In the genomic region with DNA sequence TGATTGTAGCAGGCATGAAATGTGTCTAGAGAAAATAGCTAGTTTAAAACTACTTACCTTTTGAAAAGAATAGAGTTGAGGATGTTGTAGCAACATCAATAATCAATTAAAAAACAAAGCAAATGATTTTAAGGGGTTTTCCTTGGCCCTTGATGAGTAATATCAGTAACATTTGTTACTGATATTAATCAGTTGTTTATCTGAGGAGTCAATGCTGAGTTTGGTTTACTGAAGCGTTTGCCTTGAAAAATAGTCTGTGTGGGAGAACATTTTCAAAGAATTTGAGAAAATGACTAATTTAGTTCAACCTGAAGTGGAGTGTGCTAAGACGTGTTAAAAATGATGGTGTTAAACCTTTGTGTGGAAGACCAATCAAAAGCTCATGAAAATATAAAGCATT, we compare ENCODE assay signal across 17 cellular contexts. TPM values are rescaled to one million over a fixed set of nuclear protein-coding genes. Genes with fewer than 3 reads are reported as not detected.
A peak's percentile ranks its signal among the peaks of the same experiment; 100 is the strongest.
DNase-seq lines count a peak whose midpoint lies in the region; ATAC-seq, FAIRE-seq and TF ChIP-seq lines count a peak whose summit lies in the region.
"Had no signal": no experiment of that assay in that cellular context is flagged by ENCODE, and none has a peak within 500 bp of the region (broad histone marks: within the 10 kb centered on the region; RNA-seq: fewer than 3 reads in every experiment).

No MANE protein-coding gene starts in this region.

- no peak for DNase-seq in activated CD4-positive, alpha-beta memory T cell treated with anti-CD3 and anti-CD28 coated beads, Interleukin-2, amount 10 ng/mL, durations not matched to agents 7 days and 5 days
- no peak for DNase-seq in activated CD4-positive, alpha-beta memory T cell treated with anti-CD3 and anti-CD28 coated beads for 36 hours
- no peak for DNase-seq in activated CD4-positive, CD25-positive, alpha-beta regulatory T cell (lab: John Stamatoyannopoulos, UW)
- DNase-seq in urothelium cell line (ENCODE audit: low spot score), result no peak
- DNase-seq in erythroblast (lab: John Stamatoyannopoulos, UW), result no peak
- DNase-seq: 8988T; activated CD8-positive, alpha-beta memory T cell treated with anti-CD3 and anti-CD28 coated beads, Interleukin-2, amount 50 U/mL, for 48 hours; glutamatergic neuron; kidney; NCI-H2171 treated with DMSO at 0.1 percent for 48 hours; PC-3 had no signal

- ATAC-seq in GM21576 (IDR thresholded peaks at IDR 0.05; ENCODE audit: unreplicated experiment), result peak; percentile 66
- peak; percentile 57 for ATAC-seq in HG03060 (IDR thresholded peaks at IDR 0.05; ENCODE audit: low read depth, unreplicated experiment)
- ATAC-seq in activated T-helper 17 cell treated with anti-CD3 and anti-CD28 coated beads, Interleukin-2, amount 50 U/mL, for 72 hours (replicated peaks), result peak; percentile 81
- ATAC-seq: HCT116, PC-3 had no signal

- intact Hi-C loops in activated CD4-positive, alpha-beta memory T cell treated with anti-CD3 and anti-CD28 coated beads for 36 hours (cut with micrococcal nuclease), result no loop called here

- no peaks in the 10 kb centered on the region for H3K36me3 Mint-ChIP-seq in activated CD4-positive, alpha-beta memory T cell treated with anti-CD3 and anti-CD28 coated beads, Interleukin-2, amount 10 ng/mL, durations not matched to agents 7 days and 5 days (ENCODE audit: low read depth)
- no peaks in the 10 kb centered on the region for H3K36me3 Mint-ChIP-seq in activated CD4-positive, alpha-beta memory T cell treated with anti-CD3 and anti-CD28 coated beads for 36 hours
- no peaks in the 10 kb centered on the region for H3K36me3 Mint-ChIP-seq in activated T-helper 17 cell treated with anti-CD3 and anti-CD28 coated beads, Interleukin-2, amount 50 U/mL, for 72 hours (ENCODE audit: low read depth)
- H3K36me3 Mint-ChIP-seq: CD4-positive, CD25-positive, alpha-beta regulatory T cell had no signal

- no peak for TF ChIP-seq POLR2A in erythroblast (IDR thresholded peaks at IDR 0.05; ENCODE audit: low read length)

- no peaks in the 10 kb centered on the region for H3K9me3 Mint-ChIP-seq in activated CD4-positive, alpha-beta memory T cell treated with anti-CD3 and anti-CD28 coated beads, Interleukin-2, amount 10 ng/mL, durations not matched to agents 7 days and 5 days
- H3K9me3 Mint-ChIP-seq in activated CD4-positive, alpha-beta memory T cell treated with anti-CD3 and anti-CD28 coated beads for 36 hours, result peaks cover 2% of the 10 kb centered on the region
- H3K9me3 Mint-ChIP-seq in activated T-helper 17 cell treated with anti-CD3 and anti-CD28 coated beads, Interleukin-2, amount 50 U/mL, for 72 hours, result no peaks in the 10 kb centered on the region

- H3K27me3 Mint-ChIP-seq in activated CD4-positive, alpha-beta memory T cell treated with anti-CD3 and anti-CD28 coated beads, Interleukin-2, amount 10 ng/mL, durations not matched to agents 7 days and 5 days, result peaks cover 4% of the 10 kb centered on the region
- H3K27me3 Mint-ChIP-seq in activated CD4-positive, alpha-beta memory T cell treated with anti-CD3 and anti-CD28 coated beads for 36 hours, result peaks cover 12% of the 10 kb centered on the region
- H3K27me3 Mint-ChIP-seq in activated T-helper 17 cell treated with anti-CD3 and anti-CD28 coated beads, Interleukin-2, amount 50 U/mL, for 72 hours, result peaks cover 13% of the 10 kb centered on the region

- peak overlapping the region; percentile 2 for H3K27ac Mint-ChIP-seq in activated CD4-positive, alpha-beta memory T cell treated with anti-CD3 and anti-CD28 coated beads, Interleukin-2, amount 10 ng/mL, durations not matched to agents 7 days and 5 days
- H3K27ac Mint-ChIP-seq in activated CD4-positive, alpha-beta memory T cell treated with anti-CD3 and anti-CD28 coated beads for 36 hours, result no peak overlapping the region
- H3K27ac Mint-ChIP-seq in activated T-helper 17 cell treated with anti-CD3 and anti-CD28 coated beads, Interleukin-2, amount 50 U/mL, for 72 hours, result peak overlapping the region; percentile 67
- H3K27ac Mint-ChIP-seq: CD4-positive, CD25-positive, alpha-beta regulatory T cell had no signal

- no peak overlapping the region for H3K4me3 Mint-ChIP-seq in activated CD4-positive, alpha-beta memory T cell treated with anti-CD3 and anti-CD28 coated beads, Interleukin-2, amount 10 ng/mL, durations not matched to agents 7 days and 5 days
- H3K4me3 Mint-ChIP-seq in activated CD4-positive, alpha-beta memory T cell treated with anti-CD3 and anti-CD28 coated beads for 36 hours, result no peak overlapping the region
- no peak overlapping the region for H3K4me3 Mint-ChIP-seq in activated T-helper 17 cell treated with anti-CD3 and anti-CD28 coated beads, Interleukin-2, amount 50 U/mL, for 72 hours
- H3K4me3 Mint-ChIP-seq: CD4-positive, CD25-positive, alpha-beta regulatory T cell had no signal

- CTCF ChIA-PET in activated CD4-positive, alpha-beta memory T cell treated with anti-CD3 and anti-CD28 coated beads, Interleukin-2, amount 10 ng/mL, durations not matched to agents 7 days and 5 days (lab: Charles Lee), result interaction anchor here (1.0 to 1.2 kb wide), 2 partner anchors 8 to 12 kb away, joined by 3 read pairs; no protein-coding TSS in a partner anchor
- CTCF ChIA-PET in activated CD4-positive, alpha-beta memory T cell treated with anti-CD3 and anti-CD28 coated beads for 36 hours (lab: Charles Lee), result interaction anchor here (1.8 kb wide), 1 partner anchor 9 kb away, joined by 8 read pairs; no protein-coding TSS in a partner anchor

- POLR2A ChIA-PET in activated CD4-positive, alpha-beta memory T cell treated with anti-CD3 and anti-CD28 coated beads, Interleukin-2, amount 10 ng/mL, durations not matched to agents 7 days and 5 days (lab: Charles Lee), result interaction anchor here (0.5 kb wide), 1 partner anchor 694 kb away, joined by 3 read pairs; no protein-coding TSS in a partner anchor
- POLR2A ChIA-PET in activated CD4-positive, alpha-beta memory T cell treated with anti-CD3 and anti-CD28 coated beads for 36 hours (lab: Charles Lee), result no interaction called here

- peaks cover 16% of the 10 kb centered on the region for H3K4me1 Mint-ChIP-seq in activated CD4-positive, alpha-beta memory T cell treated with anti-CD3 and anti-CD28 coated beads, Interleukin-2, amount 10 ng/mL, durations not matched to agents 7 days and 5 days
- H3K4me1 Mint-ChIP-seq in activated CD4-positive, alpha-beta memory T cell treated with anti-CD3 and anti-CD28 coated beads for 36 hours (ENCODE audit: low read depth), result peaks cover 8% of the 10 kb centered on the region
- no peaks in the 10 kb centered on the region for H3K4me1 Mint-ChIP-seq in activated T-helper 17 cell treated with anti-CD3 and anti-CD28 coated beads, Interleukin-2, amount 50 U/mL, for 72 hours

- no peak for FAIRE-seq in urothelium cell line (lab: Jason Lieb, UNC)
- FAIRE-seq: kidney had no signal

RNA-seq across cellular contexts. Expression of a gene that starts 9.3 kb away (rescaled TPM):
- total RNA-seq in activated CD4-positive, alpha-beta memory T cell treated with anti-CD3 and anti-CD28 coated beads, Interleukin-2, amount 10 ng/mL, durations not matched to agents 7 days and 5 days, result under 1 TPM in 1 of 2 experiments, not detected in 1; 0.10 TPM
- total RNA-seq in activated CD4-positive, alpha-beta memory T cell treated with anti-CD3 and anti-CD28 coated beads for 36 hours, result under 1 TPM in 1 of 2 experiments, not detected in 1; 0.10 TPM
- total RNA-seq in activated T-helper 17 cell treated with anti-CD3 and anti-CD28 coated beads, Interleukin-2, amount 50 U/mL, for 72 hours, result under 1 TPM in 1 of 2 donors, not detected in 1; 0.29 TPM
- total RNA-seq: CD4-positive, CD25-positive, alpha-beta regulatory T cell; PC-3; thoracic aorta had no signal
